In genomic region chr15:22895465-22896190, GRCh38 we compare ENCODE assay signal across 1 cellular context.
TF ChIP-seq lines count a peak whose summit lies in the region.

No MANE protein-coding gene starts in this region.

TF ChIP-seq in GM23338, 12 proteins besides CTCF, POLR2A, EP300 and RAD21 (continued from another document):
- TF ChIP-seq REST (IDR thresholded peaks at IDR 0.05; ENCODE audit: unreplicated experiment) (no peak), JUNB (IDR thresholded peaks at IDR 0.05; ENCODE audit: unreplicated experiment) (no peak), ZNF331 (CRISPR knock-in tag; IDR thresholded peaks at IDR 0.05; ENCODE audit: low read depth) (no peak), NANOG (IDR thresholded peaks at IDR 0.05; ENCODE audit: borderline replicate concordance) (no peak), STAT1 (IDR thresholded peaks at IDR 0.05; ENCODE audit: unreplicated experiment) (no peak), ZNF114 (CRISPR knock-in tag; IDR thresholded peaks at IDR 0.05) (no peak), POLR2AphosphoS5 (IDR thresholded peaks at IDR 0.05; ENCODE audit: low read depth) (no peak)
